In genomic region chr6:90574610-90575009, GRCh38 we compare ENCODE assay signal across 16 cellular contexts. TPM values are rescaled to one million over a fixed set of nuclear protein-coding genes. Genes with fewer than 3 reads are reported as not detected.
DNase-seq lines count a peak whose midpoint lies in the region; ATAC-seq, FAIRE-seq and TF ChIP-seq lines count a peak whose summit lies in the region.
"Had no signal": no experiment of that assay in that cellular context is flagged by ENCODE, and none has a peak within 500 bp of the region (broad histone marks: within the 10 kb centered on the region; RNA-seq: fewer than 3 reads in every experiment).

No MANE protein-coding gene starts in this region.

- H3K36me3 Mint-ChIP-seq in osteocyte (ENCODE audit: unreplicated experiment) = peaks cover 8% of the 10 kb centered on the region
- H3K36me3 Mint-ChIP-seq in activated naive CD4-positive, alpha-beta T cell treated with anti-CD3 and anti-CD28 coated beads for 36 hours (ENCODE audit: low read depth) = peaks cover 8% of the 10 kb centered on the region
- peaks cover 6% of the 10 kb centered on the region for H3K36me3 Mint-ChIP-seq in activated CD4-positive, alpha-beta T cell treated with anti-CD3 and anti-CD28 coated beads, Interleukin-2, amount 10 ng/mL, durations not matched to agents 7 days and 5 days (ENCODE audit: low read depth)

- H4K91ac ChIP-seq in H1 (replicated peaks; ENCODE audit: insufficient read length, low read length) = no peak overlapping the region

- H3K4me3 Mint-ChIP-seq in osteocyte (ENCODE audit: unreplicated experiment) = no peak overlapping the region
- H3K4me3 Mint-ChIP-seq in activated naive CD4-positive, alpha-beta T cell treated with anti-CD3 and anti-CD28 coated beads for 36 hours = no peak overlapping the region
- H3K4me3 Mint-ChIP-seq in activated CD4-positive, alpha-beta T cell treated with anti-CD3 and anti-CD28 coated beads, Interleukin-2, amount 10 ng/mL, durations not matched to agents 7 days and 5 days = no peak overlapping the region
- H3K4me3 Mint-ChIP-seq: stimulated activated effector memory CD8-positive, alpha-beta T cell treated with anti-CD3 and anti-CD28 coated beads, Interleukin-12 subunit alpha, Interleukin-12 subunit beta, amount 100 ng/mL, for 72 hours had no signal

- H3K79me2 ChIP-seq in OCI-LY7 (ENCODE audit: insufficient read depth, low read depth, low read length) = peaks cover 37% of the 10 kb centered on the region; the same call in 1 of the 2 replicates
- H3K79me2 ChIP-seq in H1 (ENCODE audit: control insufficient read depth in 1 of 2, insufficient read depth in 2 of 2, low read length in 2 of 2) = peaks cover 0 to 35% of the 10 kb centered on the region in 2 experiments; a peak in 2 of 4 replicates

- no peaks in the 10 kb centered on the region; the same call in 1 of the 2 replicates for H3K23me2 ChIP-seq in H1 (ENCODE audit: low read depth, low read length)

- H3K27me3 ChIP-seq in H1 (replicated peaks in 1 of 4; ENCODE audit: control insufficient read depth in 3 of 4, extremely low read depth in 1 of 4, insufficient read depth in 3 of 4, low read length in 3 of 4) = peaks cover 0 to 2% (median 0%) of the 10 kb centered on the region in 4 experiments; a peak in 2 of 7 replicates
- H3K27me3 ChIP-seq: heart left ventricle, pancreas had no signal

- TF ChIP-seq POLR2A in H1 (IDR thresholded peaks at IDR 0.05; ENCODE audit: control extremely low read depth in 1 of 2, low read depth in 2 of 2, low read length in 2 of 2) = no peak

- H3K36me3 ChIP-seq in OCI-LY7 (ENCODE audit: insufficient read depth, low read length) = peaks cover 29% of the 10 kb centered on the region; the same call in 1 of the 2 replicates
- peaks cover 0 to 3% (median 0%) of the 10 kb centered on the region in 4 experiments; a peak in 2 of 8 replicates for H3K36me3 ChIP-seq in H1 (ENCODE audit: control insufficient read depth in 2 of 4, insufficient read depth in 4 of 4, low read length in 3 of 4)
- H3K36me3 ChIP-seq: lower lobe of right lung, pancreas had no signal

- H2BK120ac ChIP-seq in H1 (replicated peaks; ENCODE audit: low read depth, low read length) = no peak overlapping the region

- H2AK5ac ChIP-seq in H1 (ENCODE audit: low read depth, low read length) = no peak overlapping the region

- ATAC-seq in GM18520 (IDR thresholded peaks at IDR 0.05; ENCODE audit: unreplicated experiment) = no peak
- ATAC-seq: heart left ventricle; lower lobe of right lung; pancreas; stimulated activated effector memory CD8-positive, alpha-beta T cell treated with anti-CD3 and anti-CD28 coated beads, Interleukin-12 subunit alpha, Interleukin-12 subunit beta, amount 100 ng/mL, for 72 hours had no signal

- H3K9me2 ChIP-seq in OCI-LY7 (ENCODE audit: insufficient read depth, low read length) = no peaks in the 10 kb centered on the region

- peaks cover 7% of the 10 kb centered on the region for H3K4me1 Mint-ChIP-seq in osteocyte (ENCODE audit: unreplicated experiment)
- peaks cover 10% of the 10 kb centered on the region for H3K4me1 Mint-ChIP-seq in activated naive CD4-positive, alpha-beta T cell treated with anti-CD3 and anti-CD28 coated beads for 36 hours (ENCODE audit: low read depth)
- peaks cover 5% of the 10 kb centered on the region for H3K4me1 Mint-ChIP-seq in activated CD4-positive, alpha-beta T cell treated with anti-CD3 and anti-CD28 coated beads, Interleukin-2, amount 10 ng/mL, durations not matched to agents 7 days and 5 days

- H3K4ac ChIP-seq in H1 (replicated peaks; ENCODE audit: insufficient read length, low read depth, low read length) = no peak overlapping the region

- 88% methylated on average over 2 of the region's 2 CpGs; no CpG with 5 or more reads in 1 of the 2 experiments for WGBS in H1 (ENCODE audit: extremely low coverage in 1 of 2, insufficient coverage in 1 of 2, insufficient read length in 1 of 2, insufficient replicate concordance in 2 of 2, low coverage in 1 of 2, low lambda C conversion rate in 2 of 2, missing lambda C conversion rate in 1 of 2), 2 experiments

- peak; percentile 2 for TF ChIP-seq CTCF in GM12873 (IDR thresholded peaks at IDR 0.05; ENCODE audit: insufficient read depth, low read depth, low read length, missing control alignments)
- peak; percentile 62 for TF ChIP-seq CTCF in OCI-LY7 (conservative IDR thresholded peaks at IDR 0.05; ENCODE audit: low read length)
- no peak for TF ChIP-seq CTCF in H1 (IDR thresholded peaks at IDR 0.05; ENCODE audit: control extremely low read depth in 1 of 3, insufficient read depth in 1 of 3, low read depth in 1 of 3, low read length in 3 of 3)
- peak; percentile 23 for TF ChIP-seq CTCF in osteocyte (IDR thresholded peaks at IDR 0.05)

- H3K79me1 ChIP-seq in H1 (ENCODE audit: low read depth, low read length) = no peaks in the 10 kb centered on the region; the same call in 1 of the 2 replicates

- H2BK12ac ChIP-seq in H1 (ENCODE audit: low read depth, low read length) = no peak overlapping the region

- no peak overlapping the region for H2BK15ac ChIP-seq in H1 (ENCODE audit: low read length)

- POLR2A ChIA-PET in OCI-LY7 (lab: Charles Lee) (no interaction called here), H1 (lab: Charles Lee; ENCODE audit: partially characterized antibody) (no interaction called here)
- POLR2A ChIA-PET in activated CD4-positive, alpha-beta T cell treated with anti-CD3 and anti-CD28 coated beads, Interleukin-2, amount 10 ng/mL, durations not matched to agents 7 days and 5 days (lab: Charles Lee) = no interaction called here

- no peak overlapping the region for H2AFZ ChIP-seq in OCI-LY7 (ENCODE audit: low read length)
- no peak overlapping the region for H2AFZ ChIP-seq in H1 (ENCODE audit: low read length)

- TF ChIP-seq EP300 in H1 (IDR thresholded peaks at IDR 0.05; ENCODE audit: borderline replicate concordance in 1 of 2, low read depth in 2 of 2, low read length in 2 of 2) = no peak

- BruUV-seq in OCI-LY7 (replicated peaks; lab: Mats Ljungman, UMichigan) = no TSS peak

- H3K27ac Mint-ChIP-seq in osteocyte (ENCODE audit: unreplicated experiment) = no peak overlapping the region
- no peak overlapping the region for H3K27ac Mint-ChIP-seq in activated naive CD4-positive, alpha-beta T cell treated with anti-CD3 and anti-CD28 coated beads for 36 hours
- no peak overlapping the region for H3K27ac Mint-ChIP-seq in activated CD4-positive, alpha-beta T cell treated with anti-CD3 and anti-CD28 coated beads, Interleukin-2, amount 10 ng/mL, durations not matched to agents 7 days and 5 days
- H3K27ac Mint-ChIP-seq: stimulated activated effector memory CD8-positive, alpha-beta T cell treated with anti-CD3 and anti-CD28 coated beads, Interleukin-12 subunit alpha, Interleukin-12 subunit beta, amount 100 ng/mL, for 72 hours had no signal

- no peak overlapping the region for H3K18ac ChIP-seq in H1 (ENCODE audit: extremely low read depth, low read length)

- peak; percentile 6 for DNase-seq in OCI-LY7 (ENCODE audit: low spot score)
- no peak for DNase-seq in H1 (ENCODE audit: low read depth in 1 of 2, low spot score in 2 of 2)
- no peak for DNase-seq in osteocyte (ENCODE audit: extremely low spot score, unreplicated experiment)
- no peak for DNase-seq in activated naive CD4-positive, alpha-beta T cell treated with anti-CD3 and anti-CD28 coated beads for 36 hours
- DNase-seq in activated CD4-positive, alpha-beta T cell treated with anti-CD3 and anti-CD28 coated beads, Interleukin-2, amount 10 ng/mL, durations not matched to agents 7 days and 5 days = no peak
- DNase-seq: activated CD4-positive, alpha-beta T cell treated with anti-CD3 and anti-CD28 coated beads for 4 hours; activated effector memory CD4-positive, alpha-beta T cell treated with Interleukin-2 at 50 U/mL for 16 hours; Caco-2; heart left ventricle; lower lobe of right lung; NCI-H510A treated with DMSO at 0.1 percent for 48 hours; pancreas had no signal

- no peak overlapping the region for H3K4me2 ChIP-seq in OCI-LY7 (ENCODE audit: low read length)
- no peak overlapping the region for H3K4me2 ChIP-seq in H1 (ENCODE audit: insufficient read depth in 1 of 2, low read depth in 2 of 2, low read length in 2 of 2)

- no peak overlapping the region for H4K5ac ChIP-seq in H1 (ENCODE audit: insufficient read length, low read depth, low read length)

- H3K9ac ChIP-seq in H1 (replicated peaks in 1 of 4; ENCODE audit: extremely low read depth in 1 of 4, low read depth in 3 of 4, low read length in 3 of 4) = no peak overlapping the region

- no peak overlapping the region for H3K14ac ChIP-seq in H1 (ENCODE audit: insufficient read length)

- no peaks in the 10 kb centered on the region for H3K9me3 Mint-ChIP-seq in osteocyte (ENCODE audit: unreplicated experiment)
- no peaks in the 10 kb centered on the region for H3K9me3 Mint-ChIP-seq in activated naive CD4-positive, alpha-beta T cell treated with anti-CD3 and anti-CD28 coated beads for 36 hours
- H3K9me3 Mint-ChIP-seq in activated CD4-positive, alpha-beta T cell treated with anti-CD3 and anti-CD28 coated beads, Interleukin-2, amount 10 ng/mL, durations not matched to agents 7 days and 5 days = no peaks in the 10 kb centered on the region
- H3K9me3 Mint-ChIP-seq: stimulated activated effector memory CD8-positive, alpha-beta T cell treated with anti-CD3 and anti-CD28 coated beads, Interleukin-12 subunit alpha, Interleukin-12 subunit beta, amount 100 ng/mL, for 72 hours had no signal

- H3K4me1 ChIP-seq in OCI-LY7 (ENCODE audit: insufficient read depth, low read length, poor library complexity, severe bottlenecking) (no peaks in the 10 kb centered on the region), H1 (replicated peaks in 1 of 4; ENCODE audit: control insufficient read depth in 3 of 4, insufficient read depth in 4 of 4, low read length in 3 of 4) (no peaks in the 10 kb centered on the region)
- H3K4me1 ChIP-seq: Caco-2, lower lobe of right lung, pancreas had no signal

- H4K8ac ChIP-seq in H1 (ENCODE audit: extremely low read depth, insufficient read depth, low read length) = no peak overlapping the region

- H3K56ac ChIP-seq in H1 (replicated peaks; ENCODE audit: insufficient read length, low read depth, low read length) = no peak overlapping the region

- H3K27ac ChIP-seq in OCI-LY7 (ENCODE audit: low read depth, low read length, poor library complexity, severe bottlenecking) (no peak overlapping the region), H1 (ENCODE audit: low read depth, low read length) (no peak overlapping the region)
- H3K27ac ChIP-seq: heart left ventricle, lower lobe of right lung, pancreas had no signal

- no peak overlapping the region for H2BK20ac ChIP-seq in H1 (ENCODE audit: low read length)

- peak; percentile 32 for FAIRE-seq in H1 (lab: Jason Lieb, UNC)
- FAIRE-seq: colon, pancreas had no signal

- intact Hi-C loops in OCI-LY7 (cut with micrococcal nuclease; ENCODE audit: unreplicated experiment) = no loop called here
- intact Hi-C loops in activated naive CD4-positive, alpha-beta T cell treated with anti-CD3 and anti-CD28 coated beads for 36 hours (cut with micrococcal nuclease) = loop anchor here (5.0 kb wide), 1 partner anchor 287 kb away; no protein-coding TSS in a partner anchor

- H2BK5ac ChIP-seq in H1 (ENCODE audit: low read depth, low read length) = no peak overlapping the region

- no peak overlapping the region for H3K23ac ChIP-seq in H1 (ENCODE audit: insufficient read length)

- H4K20me1 ChIP-seq in OCI-LY7 (ENCODE audit: insufficient read depth, low read length) (no peaks in the 10 kb centered on the region), H1 (replicated peaks in 1 of 2; ENCODE audit: control insufficient read depth in 1 of 2, insufficient read depth in 2 of 2, low read length in 2 of 2) (peaks cover 12 to 22% of the 10 kb centered on the region in 2 experiments)

- H3K9me3 ChIP-seq in OCI-LY7 (ENCODE audit: low read length) (no peaks in the 10 kb centered on the region), H1 (ENCODE audit: insufficient read depth in 2 of 2, low read depth in 1 of 2, low read length in 1 of 2) (no peaks in the 10 kb centered on the region)
- H3K9me3 ChIP-seq: Caco-2, heart left ventricle, lower lobe of right lung, pancreas had no signal

- no peaks in the 10 kb centered on the region for H3K27me3 Mint-ChIP-seq in osteocyte (ENCODE audit: unreplicated experiment)
- no peaks in the 10 kb centered on the region for H3K27me3 Mint-ChIP-seq in activated naive CD4-positive, alpha-beta T cell treated with anti-CD3 and anti-CD28 coated beads for 36 hours (ENCODE audit: low read depth)
- H3K27me3 Mint-ChIP-seq in activated CD4-positive, alpha-beta T cell treated with anti-CD3 and anti-CD28 coated beads, Interleukin-2, amount 10 ng/mL, durations not matched to agents 7 days and 5 days = no peaks in the 10 kb centered on the region

- CTCF ChIA-PET in OCI-LY7 (lab: Charles Lee; ENCODE audit: unreplicated experiment) (no interaction called here), H1 (lab: Charles Lee; ENCODE audit: partially characterized antibody) (no interaction called here)
- CTCF ChIA-PET in activated naive CD4-positive, alpha-beta T cell treated with anti-CD3 and anti-CD28 coated beads for 36 hours (lab: Charles Lee) = interaction anchor here (1.4 kb wide), 1 partner anchor 77 kb away, joined by 4 read pairs; no protein-coding TSS in a partner anchor
- CTCF ChIA-PET in activated CD4-positive, alpha-beta T cell treated with anti-CD3 and anti-CD28 coated beads, Interleukin-2, amount 10 ng/mL, durations not matched to agents 7 days and 5 days (lab: Charles Lee) = interaction anchor here (1.8 kb wide), 1 partner anchor 9 kb away, joined by 3 read pairs; no protein-coding TSS in a partner anchor

- H3K4me3 ChIP-seq in OCI-LY7 (ENCODE audit: low read depth, low read length, poor library complexity, severe bottlenecking) = no peak overlapping the region
- no peak overlapping the region for H3K4me3 ChIP-seq in H1 (ENCODE audit: extremely low read depth in 1 of 4, insufficient read depth in 2 of 4, low read depth in 3 of 4, low read length in 4 of 4)
- H3K4me3 ChIP-seq: heart left ventricle, lower lobe of right lung, pancreas had no signal

- no peak for TF ChIP-seq RAD21 in H1 (IDR thresholded peaks at IDR 0.05 in 1 of 2, conservative IDR thresholded peaks at IDR 0.05 in 1 of 2; ENCODE audit: low read depth in 2 of 2, low read length in 2 of 2)

RNA-seq across cellular contexts. Expression of gene MAP3K7, which starts 12.3 kb away (rescaled TPM):
- 25.6 and 29.5 TPM in 2 replicates for total RNA-seq in OCI-LY7 (2014; rRNA removed; shearing (Covaris generic))
- total RNA-seq in OCI-LY7 (2022) = 45.7 and 46.3 TPM in 2 replicates
- 34.0 and 34.8 TPM in 2 replicates for total RNA-seq in H1 (2021; fragmentation: NEBNext Ultra II Directional; extraction: Animal tissue kit (Norgen Biotek cat#: 25700))
- polyA plus RNA-seq in H1 (2011; rRNA removed) = 14.8 and 27.3 TPM in 2 replicates
- 28.1 TPM for polyA plus RNA-seq in H1 (2011; cell fraction: cytosol; rRNA removed)
- 30.1 TPM for polyA plus RNA-seq in H1 (2011; cell fraction: nucleus; rRNA removed)
- 17.4 to 24.3 TPM (median 20.4 TPM) in 4 replicates for polyA plus RNA-seq in H1 (2012, experiment 1 of 2)
- polyA plus RNA-seq in H1 (2012, experiment 2 of 2) = 2.1 TPM
- polyA plus RNA-seq in H1 (2013, experiment 1 of 2) = 33.0 TPM
- 29.6 TPM for polyA plus RNA-seq in H1 (2013, experiment 2 of 2)
- polyA minus RNA-seq in H1 (2011; rRNA and poly(A)+ RNA removed) = 32.2 and 50.6 TPM in 2 replicates
- 18.6 TPM for polyA minus RNA-seq in H1 (2011; cell fraction: cytosol; rRNA and poly(A)+ RNA removed)
- polyA minus RNA-seq in H1 (2011; cell fraction: nucleus; rRNA and poly(A)+ RNA removed) = 63.8 TPM
- total RNA-seq in osteocyte = 30.9 and 31.8 TPM in 2 replicates
- total RNA-seq in activated naive CD4-positive, alpha-beta T cell treated with anti-CD3 and anti-CD28 coated beads for 36 hours = 10 to 100 TPM; 23.2 to 23.6 TPM
- 10 to 100 TPM; 29.1 to 35.2 TPM for total RNA-seq in activated CD4-positive, alpha-beta T cell treated with anti-CD3 and anti-CD28 coated beads, Interleukin-2, amount 10 ng/mL, durations not matched to agents 7 days and 5 days

Comparison
In these comparisons a context has a peak if more than half of its experiments do, and no peak if none do; other contexts are left out.
1. CTCF ChIP-seq: peak in GM12873 (single experiment), OCI-LY7 (single experiment) and osteocyte (single experiment); none in H1 (0 of 3).
2. CTCF ChIA-PET loops: an anchor here in activated naive CD4-positive, alpha-beta T cell treated with anti-CD3 and anti-CD28 coated beads for 36 hours (1.4 kb wide) and activated CD4-positive, alpha-beta T cell treated with anti-CD3 and anti-CD28 coated beads, Interleukin-2, amount 10 ng/mL, durations not matched to agents 7 days and 5 days (1.8 kb wide); none called in OCI-LY7 and H1.